ENCODE assay signal across 1 cellular context in the genomic region with DNA sequence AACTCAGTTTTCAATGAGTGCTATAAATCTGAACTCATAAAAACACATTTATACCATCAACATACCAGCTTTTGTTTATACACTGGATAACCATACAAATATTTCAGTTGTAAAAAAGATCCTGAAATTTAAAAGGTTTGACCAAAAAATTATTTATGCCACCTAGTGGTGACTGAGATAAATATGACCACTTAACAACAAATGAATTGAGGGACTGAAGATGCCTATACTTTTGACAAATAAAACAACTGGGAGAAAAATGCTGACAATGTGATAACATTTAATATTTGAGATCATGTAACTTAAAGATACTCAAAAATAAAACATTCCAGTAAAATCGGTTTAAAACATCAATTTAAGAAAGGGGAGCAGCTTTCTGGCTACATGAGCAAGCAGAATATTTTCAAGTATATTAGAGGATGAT.
TF ChIP-seq lines count a peak whose summit lies in the region.

No MANE protein-coding gene starts in this region.

TF ChIP-seq in K562, 482 proteins besides CTCF, POLR2A, EP300 and RAD21 (continued from another document and continues in another):
- TF ChIP-seq, protein P1, sequence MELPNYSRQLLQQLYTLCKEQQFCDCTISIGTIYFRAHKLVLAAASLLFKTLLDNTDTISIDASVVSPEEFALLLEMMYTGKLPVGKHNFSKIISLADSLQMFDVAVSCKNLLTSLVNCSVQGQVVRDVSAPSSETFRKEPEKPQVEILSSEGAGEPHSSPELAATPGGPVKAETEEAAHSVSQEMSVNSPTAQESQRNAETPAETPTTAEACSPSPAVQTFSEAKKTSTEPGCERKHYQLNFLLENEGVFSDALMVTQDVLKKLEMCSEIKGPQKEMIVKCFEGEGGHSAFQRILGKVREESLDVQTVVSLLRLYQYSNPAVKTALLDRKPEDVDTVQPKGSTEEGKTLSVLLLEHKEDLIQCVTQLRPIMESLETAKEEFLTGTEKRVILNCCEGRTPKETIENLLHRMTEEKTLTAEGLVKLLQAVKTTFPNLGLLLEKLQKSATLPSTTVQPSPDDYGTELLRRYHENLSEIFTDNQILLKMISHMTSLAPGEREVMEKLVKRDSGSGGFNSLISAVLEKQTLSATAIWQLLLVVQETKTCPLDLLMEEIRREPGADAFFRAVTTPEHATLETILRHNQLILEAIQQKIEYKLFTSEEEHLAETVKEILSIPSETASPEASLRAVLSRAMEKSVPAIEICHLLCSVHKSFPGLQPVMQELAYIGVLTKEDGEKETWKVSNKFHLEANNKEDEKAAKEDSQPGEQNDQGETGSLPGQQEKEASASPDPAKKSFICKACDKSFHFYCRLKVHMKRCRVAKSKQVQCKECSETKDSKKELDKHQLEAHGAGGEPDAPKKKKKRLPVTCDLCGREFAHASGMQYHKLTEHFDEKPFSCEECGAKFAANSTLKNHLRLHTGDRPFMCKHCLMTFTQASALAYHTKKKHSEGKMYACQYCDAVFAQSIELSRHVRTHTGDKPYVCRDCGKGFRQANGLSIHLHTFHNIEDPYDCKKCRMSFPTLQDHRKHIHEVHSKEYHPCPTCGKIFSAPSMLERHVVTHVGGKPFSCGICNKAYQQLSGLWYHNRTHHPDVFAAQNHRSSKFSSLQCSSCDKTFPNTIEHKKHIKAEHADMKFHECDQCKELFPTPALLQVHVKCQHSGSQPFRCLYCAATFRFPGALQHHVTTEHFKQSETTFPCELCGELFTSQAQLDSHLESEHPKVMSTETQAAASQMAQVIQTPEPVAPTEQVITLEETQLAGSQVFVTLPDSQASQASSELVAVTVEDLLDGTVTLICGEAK (IDR thresholded peaks at IDR 0.05), result no peak
- TF ChIP-seq, protein P1 (CRISPR knock-in tag; IDR thresholded peaks at IDR 0.05), result no peak
- peak; percentile 84 for TF ChIP-seq C11orf30 (IDR thresholded peaks at IDR 0.05; ENCODE audit: low read depth)
- TF ChIP-seq ZNF316 (IDR thresholded peaks at IDR 0.05), result peak; percentile 93
- no peak for TF ChIP-seq PHF21A (IDR thresholded peaks at IDR 0.05; ENCODE audit: borderline replicate concordance, low read depth)
- no peak for TF ChIP-seq ETV1 (tag; conservative IDR thresholded peaks at IDR 0.05; ENCODE audit: low read depth)
- no peak for TF ChIP-seq ZNF324 (CRISPR knock-in tag; IDR thresholded peaks at IDR 0.05)
- no peak for TF ChIP-seq RBM25 (IDR thresholded peaks at IDR 0.05; ENCODE audit: low read depth, low read length, severe bottlenecking)
- TF ChIP-seq ZNF24 (IDR thresholded peaks at IDR 0.05), result no peak
- no peak for TF ChIP-seq SUPT5H (IDR thresholded peaks at IDR 0.05)
- TF ChIP-seq ZNF282 (CRISPR knock-in tag; IDR thresholded peaks at IDR 0.05), result no peak
- TF ChIP-seq GATAD2B (IDR thresholded peaks at IDR 0.05; ENCODE audit: borderline replicate concordance), result no peak
- no peak for TF ChIP-seq TBL1XR1 (IDR thresholded peaks at IDR 0.05; ENCODE audit: low read length in 2 of 2)
- no peak for TF ChIP-seq PHTF2 (CRISPR knock-in tag; IDR thresholded peaks at IDR 0.05)
- peak; percentile 70 for TF ChIP-seq MAFG (tag; conservative IDR thresholded peaks at IDR 0.05)
- TF ChIP-seq ARHGAP35 (IDR thresholded peaks at IDR 0.05; ENCODE audit: partially characterized antibody), result no peak
- TF ChIP-seq ARID3B (CRISPR knock-in tag; IDR thresholded peaks at IDR 0.05; ENCODE audit: borderline replicate concordance), result no peak
- no peak for TF ChIP-seq SETDB1 (IDR thresholded peaks at IDR 0.05; ENCODE audit: low read length)
- TF ChIP-seq TFAP4 (CRISPR knock-in tag; IDR thresholded peaks at IDR 0.05; ENCODE audit: borderline replicate concordance), result no peak
- no peak for TF ChIP-seq MGA (IDR thresholded peaks at IDR 0.05)
- no peak for TF ChIP-seq CSDE1 (IDR thresholded peaks at IDR 0.05)
- TF ChIP-seq ILF3 (IDR thresholded peaks at IDR 0.05; ENCODE audit: borderline replicate concordance), result no peak
- no peak for TF ChIP-seq L3MBTL2 (IDR thresholded peaks at IDR 0.05)
- no peak for TF ChIP-seq KAT7 (CRISPR knock-in tag; IDR thresholded peaks at IDR 0.05; ENCODE audit: borderline replicate concordance)
- TF ChIP-seq GTF2F1 (IDR thresholded peaks at IDR 0.05; ENCODE audit: low read depth, low read length), result no peak
- no peak for TF ChIP-seq MBD1 (CRISPR knock-in tag; IDR thresholded peaks at IDR 0.05)
- TF ChIP-seq SPI1 (IDR thresholded peaks at IDR 0.05; ENCODE audit: borderline replicate concordance, low read depth, low read length), result no peak
- no peak for TF ChIP-seq MYBL2 (IDR thresholded peaks at IDR 0.05; ENCODE audit: low read depth)
- TF ChIP-seq MYBL2 (CRISPR knock-in tag; IDR thresholded peaks at IDR 0.05; ENCODE audit: borderline replicate concordance), result no peak
